1 cellular context compared by ENCODE assay signal in the genomic region with DNA sequence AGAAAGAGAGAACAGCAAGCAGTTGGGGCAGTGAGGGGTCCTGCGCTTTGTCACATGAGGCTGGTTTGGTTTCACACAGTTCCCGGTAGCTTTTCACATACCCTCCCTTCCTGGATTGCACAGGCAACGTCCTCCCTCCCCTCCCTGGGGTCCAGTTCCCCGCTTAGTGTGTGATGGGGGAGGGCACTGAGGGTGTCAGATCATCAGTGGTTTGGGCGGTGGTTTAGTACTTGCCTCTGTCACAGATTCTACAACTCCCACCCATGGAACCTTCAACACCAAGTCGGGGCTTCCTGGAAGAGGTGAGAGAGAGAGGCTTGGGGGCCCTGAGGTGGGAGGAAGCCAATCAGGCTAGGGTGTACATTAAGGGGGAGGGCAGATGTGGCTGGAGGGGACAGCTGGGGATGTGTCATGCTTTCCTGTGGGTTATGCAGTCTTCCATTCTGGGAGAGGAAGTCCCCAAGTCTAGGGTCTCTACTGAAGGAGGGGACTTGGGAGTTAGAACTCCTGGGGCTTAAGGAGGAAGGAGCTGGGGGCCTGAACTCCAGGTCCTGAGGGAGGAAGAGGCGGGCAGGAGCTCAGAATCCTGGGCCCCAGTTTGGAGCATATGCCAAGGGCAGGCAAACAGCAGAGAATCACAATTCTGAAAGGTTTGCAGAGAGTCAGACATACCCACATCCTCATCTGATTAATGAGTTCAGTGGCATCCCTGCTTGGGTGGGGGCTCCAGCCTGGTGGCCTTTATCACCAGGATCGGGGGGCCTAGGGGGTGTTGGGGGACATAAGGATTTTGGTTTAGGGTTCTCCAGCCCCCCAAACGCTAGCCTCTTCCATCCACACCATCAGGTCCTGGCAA.
TF ChIP-seq lines count a peak whose summit lies in the region.

A gene with protein sequence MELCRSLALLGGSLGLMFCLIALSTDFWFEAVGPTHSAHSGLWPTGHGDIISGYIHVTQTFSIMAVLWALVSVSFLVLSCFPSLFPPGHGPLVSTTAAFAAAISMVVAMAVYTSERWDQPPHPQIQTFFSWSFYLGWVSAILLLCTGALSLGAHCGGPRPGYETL (minus strand): TSS at position 6 of the 856 bp plus-strand sequence. CDS start 119 bp downstream, outside the sequence.

TF ChIP-seq in IMR-90, 13 proteins besides CTCF, POLR2A, EP300 and RAD21:
- TF ChIP-seq MAFK (IDR thresholded peaks at IDR 0.05; ENCODE audit: low read depth, low read length): no peak
- TF ChIP-seq CEBPB (IDR thresholded peaks at IDR 0.05; ENCODE audit: low read depth, low read length): no peak
- no peak for TF ChIP-seq BHLHE40 (IDR thresholded peaks at IDR 0.05; ENCODE audit: low read depth, low read length)
- TF ChIP-seq CHD1 (IDR thresholded peaks at IDR 0.05; ENCODE audit: low read depth, low read length): no peak
- TF ChIP-seq SMC3 (IDR thresholded peaks at IDR 0.05; ENCODE audit: low read depth, low read length): no peak
- no peak for TF ChIP-seq FOS (IDR thresholded peaks at IDR 0.05; ENCODE audit: low read depth, low read length)
- TF ChIP-seq, protein P1, sequence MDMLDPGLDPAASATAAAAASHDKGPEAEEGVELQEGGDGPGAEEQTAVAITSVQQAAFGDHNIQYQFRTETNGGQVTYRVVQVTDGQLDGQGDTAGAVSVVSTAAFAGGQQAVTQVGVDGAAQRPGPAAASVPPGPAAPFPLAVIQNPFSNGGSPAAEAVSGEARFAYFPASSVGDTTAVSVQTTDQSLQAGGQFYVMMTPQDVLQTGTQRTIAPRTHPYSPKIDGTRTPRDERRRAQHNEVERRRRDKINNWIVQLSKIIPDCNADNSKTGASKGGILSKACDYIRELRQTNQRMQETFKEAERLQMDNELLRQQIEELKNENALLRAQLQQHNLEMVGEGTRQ (IDR thresholded peaks at IDR 0.05; ENCODE audit: low read depth, low read length): no peak
- no peak for TF ChIP-seq RCOR1 (IDR thresholded peaks at IDR 0.05; ENCODE audit: insufficient replicate concordance, low read length)
- no peak for TF ChIP-seq MAZ (IDR thresholded peaks at IDR 0.05; ENCODE audit: borderline replicate concordance, low read depth, low read length)
- no peak for TF ChIP-seq NFE2L2 (IDR thresholded peaks at IDR 0.05; ENCODE audit: low read depth, low read length)
- TF ChIP-seq, protein P2, sequence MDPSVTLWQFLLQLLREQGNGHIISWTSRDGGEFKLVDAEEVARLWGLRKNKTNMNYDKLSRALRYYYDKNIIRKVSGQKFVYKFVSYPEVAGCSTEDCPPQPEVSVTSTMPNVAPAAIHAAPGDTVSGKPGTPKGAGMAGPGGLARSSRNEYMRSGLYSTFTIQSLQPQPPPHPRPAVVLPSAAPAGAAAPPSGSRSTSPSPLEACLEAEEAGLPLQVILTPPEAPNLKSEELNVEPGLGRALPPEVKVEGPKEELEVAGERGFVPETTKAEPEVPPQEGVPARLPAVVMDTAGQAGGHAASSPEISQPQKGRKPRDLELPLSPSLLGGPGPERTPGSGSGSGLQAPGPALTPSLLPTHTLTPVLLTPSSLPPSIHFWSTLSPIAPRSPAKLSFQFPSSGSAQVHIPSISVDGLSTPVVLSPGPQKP (IDR thresholded peaks at IDR 0.05; ENCODE audit: borderline replicate concordance, low read depth, low read length): no peak
- TF ChIP-seq RFX5 (IDR thresholded peaks at IDR 0.05; ENCODE audit: low read depth, low read length): no peak
- TF ChIP-seq MXI1 (IDR thresholded peaks at IDR 0.05; ENCODE audit: borderline replicate concordance, low read depth, low read length): no peak
